Comparison of ENCODE assay signal across 1 cellular context in genomic region chr2:74413001-74413698, GRCh38.
TF ChIP-seq lines count a peak whose summit lies in the region.

No MANE protein-coding gene starts in this region.

TF ChIP-seq in HepG2, 621 proteins besides CTCF, POLR2A, EP300 and RAD21 (continues in another document):
- TF ChIP-seq FOXP4 (CRISPR knock-in tag; IDR thresholded peaks at IDR 0.05) (peak; percentile 75), ZNF17 (CRISPR knock-in tag; IDR thresholded peaks at IDR 0.05) (no peak), ZEB1 (IDR thresholded peaks at IDR 0.05; ENCODE audit: insufficient replicate concordance, low read depth) (no peak), GMEB2 (CRISPR knock-in tag; IDR thresholded peaks at IDR 0.05; ENCODE audit: low read depth) (no peak), ZNF264 (CRISPR knock-in tag; IDR thresholded peaks at IDR 0.05) (no peak), ZSCAN21 (CRISPR knock-in tag; IDR thresholded peaks at IDR 0.05; ENCODE audit: borderline replicate concordance) (no peak; the same call in 1 of the 2 replicates), KDM2A (CRISPR knock-in tag; IDR thresholded peaks at IDR 0.05; ENCODE audit: borderline replicate concordance, low read depth) (peak; percentile 25; the same call in 1 of the 2 replicates), TOPORS (CRISPR knock-in tag; IDR thresholded peaks at IDR 0.05) (no peak), MNT (IDR thresholded peaks at IDR 0.05) (no peak), ZNF407 (CRISPR knock-in tag; IDR thresholded peaks at IDR 0.05; ENCODE audit: not compliant biosample characterization) (no peak), GPN1 (CRISPR knock-in tag; IDR thresholded peaks at IDR 0.05; ENCODE audit: borderline replicate concordance) (no peak), MAZ (IDR thresholded peaks at IDR 0.05; ENCODE audit: borderline replicate concordance, low read depth, low read length) (0 out of 2 replicates have a peak, but pooled peaks have one; percentile 38), MAZ (CRISPR knock-in tag; IDR thresholded peaks at IDR 0.05; ENCODE audit: low read depth) (0 out of 2 replicates have a peak, but pooled peaks have one; percentile 41), NFIC (IDR thresholded peaks at IDR 0.05; ENCODE audit: low read length) (no peak), IKZF1 (IDR thresholded peaks at IDR 0.05) (no peak), KLF11 (CRISPR knock-in tag; IDR thresholded peaks at IDR 0.05) (no peak), ZNF101 (CRISPR knock-in tag; IDR thresholded peaks at IDR 0.05; ENCODE audit: borderline replicate concordance, low read depth) (no peak), ZNF20 (CRISPR knock-in tag; IDR thresholded peaks at IDR 0.05) (no peak), SP140L (CRISPR knock-in tag; IDR thresholded peaks at IDR 0.05; ENCODE audit: borderline replicate concordance) (no peak), ZBTB1 (CRISPR knock-in tag; IDR thresholded peaks at IDR 0.05; ENCODE audit: borderline replicate concordance) (no peak), SP1 (IDR thresholded peaks at IDR 0.05) (no peak), SP1 (CRISPR knock-in tag; IDR thresholded peaks at IDR 0.05) (no peak), SP5 (CRISPR knock-in tag; IDR thresholded peaks at IDR 0.05; ENCODE audit: borderline replicate concordance, low read depth) (peak; percentile 79), TCF7L2 (IDR thresholded peaks at IDR 0.05; ENCODE audit: low read depth, low read length) (no peak), ZNF607 (CRISPR knock-in tag; IDR thresholded peaks at IDR 0.05; ENCODE audit: borderline replicate concordance) (no peak), GTF3A (CRISPR knock-in tag; conservative IDR thresholded peaks at IDR 0.05) (no peak), PHF20 (CRISPR knock-in tag; IDR thresholded peaks at IDR 0.05) (0 out of 2 replicates have a peak, but pooled peaks have one; percentile 12), ZNF644 (CRISPR knock-in tag; IDR thresholded peaks at IDR 0.05; ENCODE audit: low read depth) (no peak), ATAD3A (CRISPR knock-in tag; IDR thresholded peaks at IDR 0.05) (no peak), AKAP8 (CRISPR knock-in tag; IDR thresholded peaks at IDR 0.05) (no peak), ELF3 (CRISPR knock-in tag; IDR thresholded peaks at IDR 0.05) (0 out of 2 replicates have a peak, but pooled peaks have one; percentile 42), ZNF614 (CRISPR knock-in tag; IDR thresholded peaks at IDR 0.05; ENCODE audit: borderline replicate concordance) (no peak), ZNF10 (CRISPR knock-in tag; IDR thresholded peaks at IDR 0.05; ENCODE audit: borderline replicate concordance, low read depth) (no peak), ZNF570 (CRISPR knock-in tag; IDR thresholded peaks at IDR 0.05; ENCODE audit: borderline replicate concordance) (no peak)
- TF ChIP-seq, protein P1, sequence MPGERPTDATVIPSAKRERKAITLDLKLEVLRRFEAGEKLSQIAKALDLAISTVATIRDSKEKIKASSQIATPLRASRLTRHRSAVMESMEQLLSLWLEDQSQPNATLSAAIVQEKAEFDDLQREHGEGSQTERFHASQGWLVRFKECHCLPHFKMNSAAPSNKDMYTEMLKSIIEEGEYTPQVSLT (CRISPR knock-in tag; IDR thresholded peaks at IDR 0.05; ENCODE audit: borderline replicate concordance, low read depth), result no peak
- TF ChIP-seq, protein P2, sequence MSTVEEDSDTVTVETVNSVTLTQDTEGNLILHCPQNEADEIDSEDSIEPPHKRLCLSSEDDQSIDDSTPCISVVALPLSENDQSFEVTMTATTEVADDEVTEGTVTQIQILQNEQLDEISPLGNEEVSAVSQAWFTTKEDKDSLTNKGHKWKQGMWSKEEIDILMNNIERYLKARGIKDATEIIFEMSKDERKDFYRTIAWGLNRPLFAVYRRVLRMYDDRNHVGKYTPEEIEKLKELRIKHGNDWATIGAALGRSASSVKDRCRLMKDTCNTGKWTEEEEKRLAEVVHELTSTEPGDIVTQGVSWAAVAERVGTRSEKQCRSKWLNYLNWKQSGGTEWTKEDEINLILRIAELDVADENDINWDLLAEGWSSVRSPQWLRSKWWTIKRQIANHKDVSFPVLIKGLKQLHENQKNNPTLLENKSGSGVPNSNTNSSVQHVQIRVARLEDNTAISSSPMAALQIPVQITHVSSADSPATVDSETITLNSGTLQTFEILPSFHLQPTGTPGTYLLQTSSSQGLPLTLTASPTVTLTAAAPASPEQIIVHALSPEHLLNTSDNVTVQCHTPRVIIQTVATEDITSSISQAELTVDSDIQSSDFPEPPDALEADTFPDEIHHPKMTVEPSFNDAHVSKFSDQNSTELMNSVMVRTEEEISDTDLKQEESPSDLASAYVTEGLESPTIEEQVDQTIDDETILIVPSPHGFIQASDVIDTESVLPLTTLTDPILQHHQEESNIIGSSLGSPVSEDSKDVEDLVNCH (CRISPR knock-in tag; IDR thresholded peaks at IDR 0.05), result no peak
- TF ChIP-seq, protein P3, sequence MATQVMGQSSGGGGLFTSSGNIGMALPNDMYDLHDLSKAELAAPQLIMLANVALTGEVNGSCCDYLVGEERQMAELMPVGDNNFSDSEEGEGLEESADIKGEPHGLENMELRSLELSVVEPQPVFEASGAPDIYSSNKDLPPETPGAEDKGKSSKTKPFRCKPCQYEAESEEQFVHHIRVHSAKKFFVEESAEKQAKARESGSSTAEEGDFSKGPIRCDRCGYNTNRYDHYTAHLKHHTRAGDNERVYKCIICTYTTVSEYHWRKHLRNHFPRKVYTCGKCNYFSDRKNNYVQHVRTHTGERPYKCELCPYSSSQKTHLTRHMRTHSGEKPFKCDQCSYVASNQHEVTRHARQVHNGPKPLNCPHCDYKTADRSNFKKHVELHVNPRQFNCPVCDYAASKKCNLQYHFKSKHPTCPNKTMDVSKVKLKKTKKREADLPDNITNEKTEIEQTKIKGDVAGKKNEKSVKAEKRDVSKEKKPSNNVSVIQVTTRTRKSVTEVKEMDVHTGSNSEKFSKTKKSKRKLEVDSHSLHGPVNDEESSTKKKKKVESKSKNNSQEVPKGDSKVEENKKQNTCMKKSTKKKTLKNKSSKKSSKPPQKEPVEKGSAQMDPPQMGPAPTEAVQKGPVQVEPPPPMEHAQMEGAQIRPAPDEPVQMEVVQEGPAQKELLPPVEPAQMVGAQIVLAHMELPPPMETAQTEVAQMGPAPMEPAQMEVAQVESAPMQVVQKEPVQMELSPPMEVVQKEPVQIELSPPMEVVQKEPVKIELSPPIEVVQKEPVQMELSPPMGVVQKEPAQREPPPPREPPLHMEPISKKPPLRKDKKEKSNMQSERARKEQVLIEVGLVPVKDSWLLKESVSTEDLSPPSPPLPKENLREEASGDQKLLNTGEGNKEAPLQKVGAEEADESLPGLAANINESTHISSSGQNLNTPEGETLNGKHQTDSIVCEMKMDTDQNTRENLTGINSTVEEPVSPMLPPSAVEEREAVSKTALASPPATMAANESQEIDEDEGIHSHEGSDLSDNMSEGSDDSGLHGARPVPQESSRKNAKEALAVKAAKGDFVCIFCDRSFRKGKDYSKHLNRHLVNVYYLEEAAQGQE (IDR thresholded peaks at IDR 0.05; ENCODE audit: borderline replicate concordance in 1 of 2, low read depth in 1 of 2, low read length in 2 of 2), result 0 out of 4 replicates have a peak, but pooled peaks of 1 of the 2 experiments have one; percentile 40
- TF ChIP-seq, protein P4, sequence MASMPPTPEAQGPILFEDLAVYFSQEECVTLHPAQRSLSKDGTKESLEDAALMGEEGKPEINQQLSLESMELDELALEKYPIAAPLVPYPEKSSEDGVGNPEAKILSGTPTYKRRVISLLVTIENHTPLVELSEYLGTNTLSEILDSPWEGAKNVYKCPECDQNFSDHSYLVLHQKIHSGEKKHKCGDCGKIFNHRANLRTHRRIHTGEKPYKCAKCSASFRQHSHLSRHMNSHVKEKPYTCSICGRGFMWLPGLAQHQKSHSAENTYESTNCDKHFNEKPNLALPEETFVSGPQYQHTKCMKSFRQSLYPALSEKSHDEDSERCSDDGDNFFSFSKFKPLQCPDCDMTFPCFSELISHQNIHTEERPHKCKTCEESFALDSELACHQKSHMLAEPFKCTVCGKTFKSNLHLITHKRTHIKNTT (CRISPR knock-in tag; IDR thresholded peaks at IDR 0.05), result no peak
